In genomic region chr2:157236404-157236803, GRCh38 we compare ENCODE assay signal across 27 cellular contexts. TPM values are rescaled to one million over a fixed set of nuclear protein-coding genes. Genes with fewer than 3 reads are reported as not detected.
"Had no signal": no experiment of that assay in that cellular context is flagged by ENCODE, and none has a peak within 500 bp of the region (broad histone marks: within the 10 kb centered on the region; RNA-seq: fewer than 3 reads in every experiment).

No MANE protein-coding gene starts in this region.

- FAIRE-seq: RCC 7860 had no signal

- H3K9ac ChIP-seq: KMS-11 had no signal

- H3K4me3 ChIP-seq: ascending aorta, body of pancreas, cardiac muscle cell had no signal

- H3K4me1 ChIP-seq: ascending aorta, body of pancreas had no signal

- H3K27me3 ChIP-seq: ascending aorta, body of pancreas, cardiac muscle cell had no signal

- H3K4me2 ChIP-seq: KMS-11 had no signal

- ATAC-seq: activated CD8-positive, alpha-beta T cell treated with anti-CD3 and anti-CD28 coated beads, Interleukin-2, amount 10 ng/mL, durations not matched to agents 7 days and 5 days; body of pancreas; PC-3; T-helper 17 cell; WTC11 had no signal

- H3K9me3 ChIP-seq: ascending aorta, body of pancreas had no signal

- H3K27ac ChIP-seq: ascending aorta, body of pancreas, cardiac muscle cell, KMS-11 had no signal

- DNase-seq: activated CD4-positive, alpha-beta T cell treated with anti-CD3 and anti-CD28 coated beads for 48 hours; activated CD4-positive, alpha-beta T cell treated with anti-CD3 and anti-CD28 coated beads, Interleukin-2, amount 50 U/mL, for 4 hours; activated CD4-positive, CD25-positive, alpha-beta regulatory T cell treated with anti-CD3 and anti-CD28 coated beads, Interleukin-2, amount 50 U/mL, for 72 hours; activated CD8-positive, alpha-beta T cell treated with anti-CD3 and anti-CD28 coated beads, Interleukin-2, amount 10 ng/mL, durations not matched to agents 7 days and 5 days; activated effector memory CD4-positive, alpha-beta T cell treated with Interleukin-2 at 50 U/mL for 16 hours; activated naive CD4-positive, alpha-beta T cell; activated T-cell treated with anti-CD3 and anti-CD28 coated beads, Interleukin-2, amount 50 U/mL, for 24 hours; amniotic stem cell; body of pancreas; MM.1S; NCI-H1105; NCI-H1436; NCI-H1694 treated with DMSO at 0.1 percent for 48 hours; NCI-H2029 treated with DMSO at 0.1 percent for 48 hours; NCI-H510A treated with DMSO at 0.1 percent for 48 hours; NCI-H748 treated with DMSO at 0.1 percent for 48 hours; PC-3; SIG-M5; T-helper 17 cell; T-helper 9 cell had no signal

- H3K36me3 ChIP-seq: ascending aorta, cardiac muscle cell had no signal

RNA-seq across cellular contexts. Expression of gene GALNT5, which starts 21.1 kb away (rescaled TPM):
- total RNA-seq: activated CD8-positive, alpha-beta T cell treated with anti-CD3 and anti-CD28 coated beads, Interleukin-2, amount 10 ng/mL, durations not matched to agents 7 days and 5 days; activated T-helper 1 cell treated with anti-CD3 and anti-CD28 coated beads, Interleukin-12 subunit alpha, Interleukin-12 subunit beta, Interleukin-2, Interleukin-4 antibody, amounts not matched to agents 30 ng/mL and 10 ng/mL and 1 ng/mL, durations not matched to agents 14 hours and 24 hours and 36 hours; T-helper 17 cell had no signal
- polyA plus RNA-seq: IgD-negative memory B cell had no signal
